22 cellular contexts compared by ENCODE assay signal in genomic region chr3:41963823-41964222, GRCh38.
"Had no signal": no experiment of that assay in that cellular context is flagged by ENCODE, and none has a peak within 500 bp of the region (broad histone marks: within the 10 kb centered on the region; RNA-seq: fewer than 3 reads in every experiment).

No MANE protein-coding gene starts in this region.

- DNase-seq: dorsolateral prefrontal cortex; effector CD8-positive, alpha-beta T cell; foreskin melanocyte; heart left ventricle; hippocampal formation; left colon; left ventricle myocardium superior; naive thymus-derived CD4-positive, alpha-beta T cell; nucleus accumbens; stimulated activated CD4-positive, alpha-beta T cell treated with anti-CD3 and anti-CD28 coated beads, Interleukin-4, amount 100 ng/mL, for 1 hour; stimulated activated CD8-positive, alpha-beta memory T cell treated with anti-CD3 and anti-CD28 coated beads, Interleukin-4, amount 100 ng/mL, for 48 hours; stimulated activated naive CD8-positive, alpha-beta T cell treated with anti-CD3 and anti-CD28 coated beads, Interleukin-15, Interleukin-2, amounts not matched to agents 100 U/mL and 50 U/mL, for 24 hours; thyroid gland had no signal

- H3K9ac ChIP-seq: neural progenitor cell had no signal

- H3K27ac ChIP-seq: coronary artery, dorsolateral prefrontal cortex, heart left ventricle, neural progenitor cell, pancreas, suprapubic skin, thyroid gland had no signal

- H3K9me3 ChIP-seq: heart left ventricle, pancreas, suprapubic skin, thyroid gland had no signal

- H3K27me3 ChIP-seq: dorsolateral prefrontal cortex, heart left ventricle, neural progenitor cell, pancreas, suprapubic skin, thyroid gland had no signal

- H3K4me3 ChIP-seq: coronary artery, dorsolateral prefrontal cortex, heart left ventricle, neural progenitor cell, pancreas, smooth muscle cell, suprapubic skin, thyroid gland had no signal

- FAIRE-seq: pancreas, urothelium cell line had no signal

- H3K27ac Mint-ChIP-seq: neural progenitor cell; progenitor cell of endocrine pancreas; stimulated activated effector memory CD8-positive, alpha-beta T cell treated with anti-CD3 and anti-CD28 coated beads, Interleukin-12 subunit alpha, Interleukin-12 subunit beta, amount 100 ng/mL, for 72 hours had no signal

- H3K36me3 ChIP-seq: heart left ventricle, neural progenitor cell, pancreas, suprapubic skin, thyroid gland had no signal

- H3K36me3 Mint-ChIP-seq: naive thymus-derived CD4-positive, alpha-beta T cell; type B pancreatic cell had no signal

- H3K4me3 Mint-ChIP-seq: neural progenitor cell had no signal

- H3K4me2 ChIP-seq: neural progenitor cell, smooth muscle cell had no signal

- H2AFZ ChIP-seq: neural progenitor cell had no signal

- H3K9me3 Mint-ChIP-seq: naive thymus-derived CD4-positive, alpha-beta T cell; neural progenitor cell; stimulated activated effector memory CD8-positive, alpha-beta T cell treated with anti-CD3 and anti-CD28 coated beads, Interleukin-12 subunit alpha, Interleukin-12 subunit beta, amount 100 ng/mL, for 72 hours; type B pancreatic cell had no signal
